Comparison of ENCODE assay signal across 7 cellular contexts in the genomic region with DNA sequence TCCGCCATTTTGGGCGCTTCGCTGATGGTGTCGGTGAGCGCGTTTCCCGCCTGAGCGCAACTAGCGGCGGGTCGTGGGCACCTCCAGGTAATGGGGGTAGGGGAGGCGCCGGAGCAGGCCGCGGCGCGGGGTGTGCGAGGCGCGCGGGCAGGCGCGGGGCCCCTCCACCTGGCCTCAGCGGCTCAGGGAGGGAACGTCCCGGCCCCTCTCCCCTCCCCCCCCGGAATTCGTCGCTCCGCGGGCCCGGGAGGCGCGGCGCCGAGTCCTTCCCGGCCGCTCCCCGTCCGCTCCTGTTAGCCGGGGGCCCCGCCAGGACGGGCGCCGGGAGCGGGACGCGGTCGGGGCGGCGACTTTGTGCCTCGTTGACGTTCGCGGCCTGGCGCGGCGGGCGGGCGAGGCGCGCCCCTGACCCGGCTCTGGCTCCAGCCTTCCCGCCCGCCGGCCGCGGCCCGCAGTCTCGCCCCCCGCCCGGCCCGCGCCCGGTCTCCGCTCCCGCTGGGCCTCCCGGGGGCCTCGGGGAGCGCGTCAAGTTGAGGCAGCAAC. TPM values are rescaled to one million over a fixed set of nuclear protein-coding genes. Genes with fewer than 3 reads are reported as not detected.
DNase-seq lines count a peak whose midpoint lies in the region; ATAC-seq, FAIRE-seq and TF ChIP-seq lines count a peak whose summit lies in the region.

A gene with protein sequence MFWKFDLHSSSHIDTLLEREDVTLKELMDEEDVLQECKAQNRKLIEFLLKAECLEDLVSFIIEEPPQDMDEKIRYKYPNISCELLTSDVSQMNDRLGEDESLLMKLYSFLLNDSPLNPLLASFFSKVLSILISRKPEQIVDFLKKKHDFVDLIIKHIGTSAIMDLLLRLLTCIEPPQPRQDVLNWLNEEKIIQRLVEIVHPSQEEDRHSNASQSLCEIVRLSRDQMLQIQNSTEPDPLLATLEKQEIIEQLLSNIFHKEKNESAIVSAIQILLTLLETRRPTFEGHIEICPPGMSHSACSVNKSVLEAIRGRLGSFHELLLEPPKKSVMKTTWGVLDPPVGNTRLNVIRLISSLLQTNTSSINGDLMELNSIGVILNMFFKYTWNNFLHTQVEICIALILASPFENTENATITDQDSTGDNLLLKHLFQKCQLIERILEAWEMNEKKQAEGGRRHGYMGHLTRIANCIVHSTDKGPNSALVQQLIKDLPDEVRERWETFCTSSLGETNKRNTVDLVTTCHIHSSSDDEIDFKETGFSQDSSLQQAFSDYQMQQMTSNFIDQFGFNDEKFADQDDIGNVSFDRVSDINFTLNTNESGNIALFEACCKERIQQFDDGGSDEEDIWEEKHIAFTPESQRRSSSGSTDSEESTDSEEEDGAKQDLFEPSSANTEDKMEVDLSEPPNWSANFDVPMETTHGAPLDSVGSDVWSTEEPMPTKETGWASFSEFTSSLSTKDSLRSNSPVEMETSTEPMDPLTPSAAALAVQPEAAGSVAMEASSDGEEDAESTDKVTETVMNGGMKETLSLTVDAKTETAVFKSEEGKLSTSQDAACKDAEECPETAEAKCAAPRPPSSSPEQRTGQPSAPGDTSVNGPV (plus strand): TSS at position 12 of the 543 bp plus-strand sequence. CDS start 76,913 bp downstream, outside the sequence.

- peak within 1 kb of the TSS; percentile 96 for H3K4me2 ChIP-seq in neural cell (ENCODE audit: low read length)

- peak within 1 kb of the TSS; percentile 73 for H3K9ac ChIP-seq in neural cell (ENCODE audit: low read length)

- WGBS in esophagus muscularis mucosa = no CpG with 5 or more reads among the region's 81 CpGs

- H3K27me3 ChIP-seq in SJSA1 (replicated peaks) (no peaks in the 10 kb centered on the region), esophagus muscularis mucosa (no peaks in the 10 kb centered on the region), neural cell (ENCODE audit: insufficient read depth, low read depth, low read length) (no peaks in the 10 kb centered on the region)

- DNase-seq in SJSA1 (ENCODE audit: low read depth in 1 of 2, low spot score in 2 of 2) (peak in 1 of 2 experiments; percentile 97), esophagus muscularis mucosa (ENCODE audit: extremely low spot score) (no peak), GM19239 (ENCODE audit: insufficient read length, low spot score) (no peak)
- no peak for DNase-seq in stimulated activated CD4-positive, alpha-beta T cell treated with anti-CD3 and anti-CD28 coated beads, Interleukin-2, amount 100 ng/mL, for 48 hours

- TF ChIP-seq POLR2A in esophagus muscularis mucosa (IDR thresholded peaks at IDR 0.05; ENCODE audit: low read depth) = peak; percentile 50

- no peak within 1 kb of the TSS for H2AFZ ChIP-seq in neural cell (ENCODE audit: low read depth, low read length)

- no peaks in the 10 kb centered on the region for H3K9me2 ChIP-seq in neural cell (ENCODE audit: insufficient read depth, low read length)

- TF ChIP-seq RAD21 in neural cell (conservative IDR thresholded peaks at IDR 0.05) = peak; percentile 24

- peaks cover 3% of the 10 kb centered on the region; the same call in 1 of the 2 replicates for H3K9me3 ChIP-seq in SJSA1 (replicated peaks)
- no peaks in the 10 kb centered on the region for H3K9me3 ChIP-seq in esophagus muscularis mucosa
- H3K9me3 ChIP-seq in neural cell (ENCODE audit: low read length) = no peaks in the 10 kb centered on the region

- TF ChIP-seq CTCF in esophagus muscularis mucosa (IDR thresholded peaks at IDR 0.05) = no peak
- TF ChIP-seq CTCF in neural cell (IDR thresholded peaks at IDR 0.05; ENCODE audit: poor library complexity, severe bottlenecking) = peak; percentile 17

- peak; percentile 28 for ATAC-seq in GM18867 (IDR thresholded peaks at IDR 0.05; ENCODE audit: unreplicated experiment)
- ATAC-seq in HG02840 (IDR thresholded peaks at IDR 0.05; ENCODE audit: low FRiP score, unreplicated experiment) = peak; percentile 39

- peaks cover 7% of the 10 kb centered on the region for H4K20me1 ChIP-seq in neural cell (ENCODE audit: insufficient read depth)

- peaks cover 45% of the 10 kb centered on the region for H3K79me2 ChIP-seq in neural cell (replicated peaks; ENCODE audit: insufficient read depth, low read length)

- TF ChIP-seq EP300 in esophagus muscularis mucosa (IDR thresholded peaks at IDR 0.05) (no peak), neural cell (conservative IDR thresholded peaks at IDR 0.05; ENCODE audit: poor library complexity, severe bottlenecking) (no peak)

- no peak for FAIRE-seq in GM19239 (lab: Jason Lieb, UNC)

- peak within 1 kb of the TSS; percentile 94 for H3K27ac ChIP-seq in SJSA1
- peak within 1 kb of the TSS; percentile 97 to 99 (median 99) for H3K27ac ChIP-seq in esophagus muscularis mucosa (replicated peaks in 1 of 4)
- H3K27ac ChIP-seq in neural cell (ENCODE audit: low read length) = peak within 1 kb of the TSS; percentile 68

- H3F3A ChIP-seq in neural cell (ENCODE audit: insufficient read depth, low read length, poor library complexity, severe bottlenecking) = no peaks in the 10 kb centered on the region

- H3K4me1 ChIP-seq in SJSA1 (replicated peaks) (peaks cover 29% of the 10 kb centered on the region), esophagus muscularis mucosa (peaks cover 38 to 55% (median 49%) of the 10 kb centered on the region in 4 donors)

- intact Hi-C loops in esophagus muscularis mucosa (cut with DNase I) = loop anchor here (5.0 kb wide), 1 partner anchor 81 kb away; no protein-coding TSS in a partner anchor

- peak within 1 kb of the TSS; percentile 100 for H3K4me3 ChIP-seq in SJSA1
- H3K4me3 ChIP-seq in esophagus muscularis mucosa = peak within 1 kb of the TSS; percentile 91 to 100 (median 97)
- peak within 1 kb of the TSS; percentile 84 for H3K4me3 ChIP-seq in neural cell (ENCODE audit: low read length)

- peaks cover 41% of the 10 kb centered on the region for H3K36me3 ChIP-seq in SJSA1
- H3K36me3 ChIP-seq in esophagus muscularis mucosa = no peaks in the 10 kb centered on the region
- no peaks in the 10 kb centered on the region for H3K36me3 ChIP-seq in neural cell (ENCODE audit: insufficient read depth, low read length)

TF ChIP-seq in neural cell, 6 proteins besides CTCF, POLR2A, EP300 and RAD21:
- TF ChIP-seq, protein P1, sequence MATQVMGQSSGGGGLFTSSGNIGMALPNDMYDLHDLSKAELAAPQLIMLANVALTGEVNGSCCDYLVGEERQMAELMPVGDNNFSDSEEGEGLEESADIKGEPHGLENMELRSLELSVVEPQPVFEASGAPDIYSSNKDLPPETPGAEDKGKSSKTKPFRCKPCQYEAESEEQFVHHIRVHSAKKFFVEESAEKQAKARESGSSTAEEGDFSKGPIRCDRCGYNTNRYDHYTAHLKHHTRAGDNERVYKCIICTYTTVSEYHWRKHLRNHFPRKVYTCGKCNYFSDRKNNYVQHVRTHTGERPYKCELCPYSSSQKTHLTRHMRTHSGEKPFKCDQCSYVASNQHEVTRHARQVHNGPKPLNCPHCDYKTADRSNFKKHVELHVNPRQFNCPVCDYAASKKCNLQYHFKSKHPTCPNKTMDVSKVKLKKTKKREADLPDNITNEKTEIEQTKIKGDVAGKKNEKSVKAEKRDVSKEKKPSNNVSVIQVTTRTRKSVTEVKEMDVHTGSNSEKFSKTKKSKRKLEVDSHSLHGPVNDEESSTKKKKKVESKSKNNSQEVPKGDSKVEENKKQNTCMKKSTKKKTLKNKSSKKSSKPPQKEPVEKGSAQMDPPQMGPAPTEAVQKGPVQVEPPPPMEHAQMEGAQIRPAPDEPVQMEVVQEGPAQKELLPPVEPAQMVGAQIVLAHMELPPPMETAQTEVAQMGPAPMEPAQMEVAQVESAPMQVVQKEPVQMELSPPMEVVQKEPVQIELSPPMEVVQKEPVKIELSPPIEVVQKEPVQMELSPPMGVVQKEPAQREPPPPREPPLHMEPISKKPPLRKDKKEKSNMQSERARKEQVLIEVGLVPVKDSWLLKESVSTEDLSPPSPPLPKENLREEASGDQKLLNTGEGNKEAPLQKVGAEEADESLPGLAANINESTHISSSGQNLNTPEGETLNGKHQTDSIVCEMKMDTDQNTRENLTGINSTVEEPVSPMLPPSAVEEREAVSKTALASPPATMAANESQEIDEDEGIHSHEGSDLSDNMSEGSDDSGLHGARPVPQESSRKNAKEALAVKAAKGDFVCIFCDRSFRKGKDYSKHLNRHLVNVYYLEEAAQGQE (IDR thresholded peaks at IDR 0.05; ENCODE audit: borderline replicate concordance) = peak; percentile 14
- TF ChIP-seq MXI1 (conservative IDR thresholded peaks at IDR 0.05; ENCODE audit: poor library complexity, severe bottlenecking) = peak; percentile 74
- peak; percentile 90 for TF ChIP-seq POLR2AphosphoS5 (IDR thresholded peaks at IDR 0.05)
- TF ChIP-seq SMC3 (conservative IDR thresholded peaks at IDR 0.05; ENCODE audit: poor library complexity) = peak; percentile 30
- TF ChIP-seq EZH2 (IDR thresholded peaks at IDR 0.05; ENCODE audit: borderline replicate concordance, insufficient read depth, low read length, poor library complexity, severe bottlenecking) = no peak
- TF ChIP-seq TAF1 (IDR thresholded peaks at IDR 0.05; ENCODE audit: low read depth) = peak; percentile 11

RNA-seq across cellular contexts. Expression of the gene that starts here (rescaled TPM):
- 211 and 279 TPM in 2 replicates for total RNA-seq in SJSA1 (2014; rRNA removed; shearing (Covaris generic))
- total RNA-seq in esophagus muscularis mucosa = 100 to 1,000 TPM; 106 to 132 (median 116) TPM
- polyA plus RNA-seq in neural cell = 111 and 140 TPM in 2 replicates
- 236 and 268 TPM in 2 replicates for polyA minus RNA-seq in neural cell
